12 cellular contexts compared by ENCODE assay signal in genomic region chr18:57523171-57523956, GRCh38.
DNase-seq lines count a peak whose midpoint lies in the region; ATAC-seq and TF ChIP-seq lines count a peak whose summit lies in the region.
"Had no signal": no experiment of that assay in that cellular context is flagged by ENCODE, and none has a peak within 500 bp of the region (broad histone marks: within the 10 kb centered on the region; RNA-seq: fewer than 3 reads in every experiment).

No MANE protein-coding gene starts in this region.

- DNase-seq in GM13977 (ENCODE audit: low spot score) (peak; percentile 22), NOMO-1 treated with dmso at 0.1 percent for 144 hours (lab: John Stamatoyannopoulos, UW; ENCODE audit: unreplicated experiment) (peak; percentile 72), inferior parietal cortex (ENCODE audit: extremely low spot score) (peak; percentile 6), NCI-H345 treated with DMSO at 0.1 percent for 48 hours (lab: John Stamatoyannopoulos, UW; ENCODE audit: unreplicated experiment) (no peak), AML-193 (lab: John Stamatoyannopoulos, UW) (no peak), GM03348 (ENCODE audit: low spot score) (no peak), Calu3 (no peak)
- DNase-seq: activated naive CD8-positive, alpha-beta T cell treated with anti-CD3 and anti-CD28 coated beads for 36 hours; NCI-H1436 treated with DMSO at 0.1 percent for 48 hours; uterus had no signal

- H3K36me3 Mint-ChIP-seq in Calu3 (ENCODE audit: insufficient read depth, unreplicated experiment) = no peaks in the 10 kb centered on the region
- H3K36me3 Mint-ChIP-seq: activated naive CD8-positive, alpha-beta T cell treated with anti-CD3 and anti-CD28 coated beads for 36 hours had no signal

- TF ChIP-seq CTCF in GM13977 (IDR thresholded peaks at IDR 0.05; ENCODE audit: extremely low read depth, insufficient read depth, missing control alignments) (no peak), Calu3 (IDR thresholded peaks at IDR 0.05; ENCODE audit: unreplicated experiment) (no peak)

- peaks cover 4% of the 10 kb centered on the region for H3K9me3 Mint-ChIP-seq in Calu3 (ENCODE audit: low read depth, unreplicated experiment)
- H3K9me3 Mint-ChIP-seq: activated naive CD8-positive, alpha-beta T cell treated with anti-CD3 and anti-CD28 coated beads for 36 hours had no signal

- no peak overlapping the region for H3K27ac Mint-ChIP-seq in Calu3 (ENCODE audit: unreplicated experiment)
- H3K27ac Mint-ChIP-seq: activated naive CD8-positive, alpha-beta T cell treated with anti-CD3 and anti-CD28 coated beads for 36 hours had no signal

- no peak overlapping the region for H3K4me3 Mint-ChIP-seq in Calu3 (ENCODE audit: low read depth, unreplicated experiment)
- H3K4me3 Mint-ChIP-seq: activated naive CD8-positive, alpha-beta T cell treated with anti-CD3 and anti-CD28 coated beads for 36 hours had no signal

- ATAC-seq in HG02943 (IDR thresholded peaks at IDR 0.05; ENCODE audit: low read depth, unreplicated experiment) = peak; percentile 63
- ATAC-seq: right cardiac atrium had no signal

- H3K4me1 Mint-ChIP-seq in Calu3 (ENCODE audit: low read depth, unreplicated experiment) = no peaks in the 10 kb centered on the region
- H3K4me1 Mint-ChIP-seq: activated naive CD8-positive, alpha-beta T cell treated with anti-CD3 and anti-CD28 coated beads for 36 hours had no signal

- intact Hi-C loops in Calu3 (cut with micrococcal nuclease; ENCODE audit: unreplicated experiment) = no loop called here

- CTCF ChIA-PET in Calu3 (lab: Charles Lee) = no interaction called here

- H3K27me3 Mint-ChIP-seq in Calu3 (ENCODE audit: unreplicated experiment) = peaks cover 47% of the 10 kb centered on the region

- in situ Hi-C loops in GM13977 (cut with MboI; ENCODE audit: low pct_unique_long_range_greater_than_20kb, low sequenced_read_pairs, unreplicated experiment) = no loop called here

- no TSS peak for BruUV-seq in Calu3 (replicated peaks; lab: Mats Ljungman, UMichigan)

Comparison
In these comparisons a context has a peak if more than half of its experiments do, and no peak if none do; other contexts are left out.
1. DNase-seq: peak in GM13977 (single experiment), NOMO-1 treated with dmso at 0.1 percent for 144 hours (single experiment) and inferior parietal cortex (single experiment); none in NCI-H345 treated with DMSO at 0.1 percent for 48 hours (single experiment), AML-193 (0 of 2), GM03348 (single experiment) and Calu3 (single experiment).